8 cellular contexts compared by ENCODE assay signal in genomic region chr16:8674413-8675022, GRCh38. TPM values are rescaled to one million over a fixed set of nuclear protein-coding genes. Genes with fewer than 3 reads are reported as not detected.
A peak's percentile ranks its signal among the peaks of the same experiment; 100 is the strongest.
DNase-seq lines count a peak whose midpoint lies in the region; FAIRE-seq and TF ChIP-seq lines count a peak whose summit lies in the region.

TSS of gene ABAT (plus strand) at chr16:8674617. CDS start at chr16:8735740, 61,123 bp downstream.

- intact Hi-C loops in testis (cut with DNase I; ENCODE audit: low total_unique reads), result no loop called here

- FAIRE-seq in H54 (lab: Jason Lieb, UNC), result no peak

- H3K79me2 ChIP-seq in osteoblast (ENCODE audit: insufficient read depth, low read length), result no peaks in the 10 kb centered on the region

- DNase-seq in G401 (ENCODE audit: low spot score) (peak; percentile 90), H54 (ENCODE audit: insufficient read length, low spot score) (peak; percentile 93), LNCaP clone FGC (ENCODE audit: low read depth) (peak; percentile 33), SK-N-DZ (ENCODE audit: low spot score) (peak; percentile 84), globus pallidus (ENCODE audit: low spot score) (peak; percentile 90), osteoblast (ENCODE audit: insufficient read length, low spot score, missing footprints) (peak; percentile 99), testis (peak; percentile 91)
- peak; percentile 86 for DNase-seq in activated naive CD4-positive, alpha-beta T cell treated with anti-CD3 and anti-CD28 coated beads, Interleukin-2, amount 50 U/mL, for 16 hours

- TF ChIP-seq CTCF in LNCaP clone FGC (IDR thresholded peaks at IDR 0.05; ENCODE audit: control insufficient read depth, extremely low read depth, insufficient read depth) (no peak), osteoblast (IDR thresholded peaks at IDR 0.05; ENCODE audit: extremely low read depth, low read depth, low read length) (no peak), testis (IDR thresholded peaks at IDR 0.05) (no peak)

- H3K27ac ChIP-seq in osteoblast (ENCODE audit: low read depth, low read length) (no peak within 1 kb of the TSS), testis (no peak within 1 kb of the TSS)

- peak within 1 kb of the TSS; percentile 90 for H2AFZ ChIP-seq in osteoblast (ENCODE audit: low read length)

- TF ChIP-seq POLR2A in H54 (IDR thresholded peaks at IDR 0.05; ENCODE audit: low read depth, low read length), result no peak; the same call in 1 of the 2 replicates
- no peak for TF ChIP-seq POLR2A in testis (IDR thresholded peaks at IDR 0.05)

- H3K9me3 ChIP-seq in osteoblast (ENCODE audit: low read depth, low read length), result no peaks in the 10 kb centered on the region
- no peaks in the 10 kb centered on the region for H3K9me3 ChIP-seq in testis

- H3K4me3 ChIP-seq in LNCaP clone FGC (ENCODE audit: low read depth, low read length) (peak within 1 kb of the TSS; percentile 73), osteoblast (ENCODE audit: insufficient read depth, low read length) (peak within 1 kb of the TSS; percentile 76), testis (peak within 1 kb of the TSS; percentile 53 to 64)

- no peaks in the 10 kb centered on the region for H3K27me3 ChIP-seq in osteoblast (ENCODE audit: insufficient read depth, low read length)
- no peaks in the 10 kb centered on the region for H3K27me3 ChIP-seq in testis

- peaks cover 4% of the 10 kb centered on the region for H4K20me1 ChIP-seq in osteoblast (ENCODE audit: insufficient read depth, low read length)

- peaks cover 27% of the 10 kb centered on the region for H3K4me1 ChIP-seq in osteoblast (ENCODE audit: insufficient read depth, low read length)
- H3K4me1 ChIP-seq in testis, result peaks cover 10% of the 10 kb centered on the region

- 3 to 5% methylated on average over 6 to 46 of the region's 49 CpGs for WGBS in testis, 2 donors

- peak within 1 kb of the TSS; percentile 80 for H3K4me2 ChIP-seq in osteoblast (ENCODE audit: insufficient read depth, low read length)

- H3K36me3 ChIP-seq in osteoblast (ENCODE audit: insufficient read depth, low read length), result no peaks in the 10 kb centered on the region
- no peaks in the 10 kb centered on the region for H3K36me3 ChIP-seq in testis (ENCODE audit: low read depth, missing control alignments)

- in situ Hi-C loops in G401 (cut with HindIII; ENCODE audit: low sequenced_read_pairs), result no loop called here

RNA-seq across cellular contexts. Expression of gene ABAT, which starts in this region (rescaled TPM):
- total RNA-seq in G401 (2014; rRNA removed; shearing (Covaris generic)), result 7.2 and 8.0 TPM in 2 replicates
- polyA plus RNA-seq in SK-N-DZ (2014; cell fraction: cytosol; rRNA removed), result 20.5 and 21.7 TPM in 2 replicates
- 11.1 and 15.8 TPM in 2 replicates for polyA plus RNA-seq in SK-N-DZ (2014; cell fraction: nucleus; rRNA removed)
- total RNA-seq in osteoblast, result 5.9 and 6.5 TPM in 2 replicates
- total RNA-seq in testis, result 100 to 1,000 TPM in 1 of 2 donors, 10 to 100 TPM in 1; 71.7 to 108 TPM
- polyA plus RNA-seq in testis (ENCODE audit: insufficient read depth, low read depth, low replicate concordance), result 25.3 TPM

Comparison
In these comparisons a context has a peak if more than half of its experiments do, and no peak if none do; other contexts are left out.
1. DNase-seq: peak in every context shown above with its lines; median percentile 99 in osteoblast; 93 in H54; 91 in testis; 90 in G401; 90 in globus pallidus; 86 in activated naive CD4-positive, alpha-beta T cell treated with anti-CD3 and anti-CD28 coated beads, Interleukin-2, amount 50 U/mL, for 16 hours; 84 in SK-N-DZ; 33 in LNCaP clone FGC.